1 cellular context compared by ENCODE assay signal in genomic region chr19:55178781-55179569, GRCh38.
TF ChIP-seq lines count a peak whose summit lies in the region.

No MANE protein-coding gene starts in this region.

TF ChIP-seq in A549, 52 proteins besides CTCF, POLR2A, EP300 and RAD21 (continued from another document):
- no peak for TF ChIP-seq REST (IDR thresholded peaks at IDR 0.05)
- no peak for TF ChIP-seq CBX8 (IDR thresholded peaks at IDR 0.05)
- no peak for TF ChIP-seq RARB (CRISPR knock-in tag; IDR thresholded peaks at IDR 0.05)
- TF ChIP-seq CHD2 (IDR thresholded peaks at IDR 0.05; ENCODE audit: low read length, partially characterized antibody): no peak
- no peak for TF ChIP-seq HOXB5 (CRISPR knock-in tag; IDR thresholded peaks at IDR 0.05)
- peak; percentile 32; the same call in 1 of the 2 replicates for TF ChIP-seq RFX5 (IDR thresholded peaks at IDR 0.05)
- TF ChIP-seq FOXS1 (CRISPR knock-in tag; IDR thresholded peaks at IDR 0.05): no peak
